Comparison of ENCODE assay signal across 18 cellular contexts in the genomic region with DNA sequence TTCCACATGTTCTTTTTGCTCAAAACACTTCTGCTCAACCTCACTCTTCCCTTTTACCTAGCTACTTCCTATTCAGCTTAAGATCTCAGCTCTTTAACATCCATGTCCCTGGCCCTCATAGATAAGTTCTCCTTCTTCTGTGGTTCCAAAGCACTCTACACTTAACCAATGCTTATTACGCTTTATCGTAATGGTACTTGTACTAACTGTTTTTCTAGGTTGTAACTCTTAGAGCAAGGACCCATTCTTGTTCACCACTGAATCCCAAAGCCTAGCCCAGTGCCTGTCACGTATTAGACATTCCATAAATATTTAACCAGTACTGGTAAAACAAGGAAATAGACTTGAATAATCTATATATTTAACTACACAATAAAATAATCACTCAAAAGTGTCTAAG. TPM values are rescaled to one million over a fixed set of nuclear protein-coding genes. Genes with fewer than 3 reads are reported as not detected.
A peak's percentile ranks its signal among the peaks of the same experiment; 100 is the strongest.
DNase-seq lines count a peak whose midpoint lies in the region; ATAC-seq, FAIRE-seq and TF ChIP-seq lines count a peak whose summit lies in the region.
"Had no signal": no experiment of that assay in that cellular context is flagged by ENCODE, and none has a peak within 500 bp of the region (broad histone marks: within the 10 kb centered on the region; RNA-seq: fewer than 3 reads in every experiment).

No MANE protein-coding gene starts in this region.

- H3K27me3 ChIP-seq in Peyer's patch, result no peaks in the 10 kb centered on the region
- no peaks in the 10 kb centered on the region for H3K27me3 ChIP-seq in tibial artery
- H3K27me3 ChIP-seq: sigmoid colon, vagina had no signal

- H3K36me3 ChIP-seq in Peyer's patch (no peaks in the 10 kb centered on the region), tibial artery (no peaks in the 10 kb centered on the region)
- H3K36me3 ChIP-seq: sigmoid colon, vagina had no signal

- DNase-seq in GM12891 (ENCODE audit: insufficient read length, low spot score) (no peak), Peyer's patch (no peak), left lobe of liver (ENCODE audit: low spot score) (no peak), tibial artery (no peak), activated gamma-delta T cell (lab: John Stamatoyannopoulos, UW) (no peak), SW480 (ENCODE audit: low spot score) (no peak)
- DNase-seq: activated T-cell treated with anti-CD3 and anti-CD28 coated beads, Interleukin-2, amount 50 U/mL, for 72 hours; cortex of kidney; NCI-H345; nucleus accumbens; SHP77 treated with DMSO at 0.1 percent for 48 hours; sigmoid colon; stimulated activated CD4-positive, alpha-beta T cell treated with anti-CD3 and anti-CD28 coated beads, Interleukin-1b, Interleukin-23, amount 100 ng/mL, for 48 hours had no signal

- H3K4me1 ChIP-seq in Peyer's patch, result peaks cover 0 to 12% (median 0%) of the 10 kb centered on the region in 4 donors
- peaks cover 0 to 47% (median 7%) of the 10 kb centered on the region in 4 donors for H3K4me1 ChIP-seq in tibial artery
- H3K4me1 ChIP-seq: vagina had no signal

- peak; percentile 4 for ATAC-seq in left lobe of liver
- no peak for ATAC-seq in GM18873 (IDR thresholded peaks at IDR 0.05; ENCODE audit: low FRiP score, unreplicated experiment)
- ATAC-seq: activated naive CD4-positive, alpha-beta T cell treated with anti-CD3 and anti-CD28 coated beads, Interleukin-2, amount 50 U/mL, for 72 hours; activated T-cell treated with anti-CD3 and anti-CD28 coated beads, Interleukin-2, amount 50 U/mL, for 72 hours; WTC11 had no signal

- FAIRE-seq in GM12891 (lab: Jason Lieb, UNC), result peak; percentile 76
- FAIRE-seq: G401.6 had no signal

- peak overlapping the region in 3 of 4 donors; percentile 41 to 88 (median 83) for H3K27ac ChIP-seq in Peyer's patch
- peak overlapping the region; percentile 65 to 74 for H3K27ac ChIP-seq in tibial artery
- H3K27ac ChIP-seq: sigmoid colon, vagina had no signal

- TF ChIP-seq CTCF in Peyer's patch (IDR thresholded peaks at IDR 0.05) (no peak), tibial artery (IDR thresholded peaks at IDR 0.05) (no peak)

- H3K9me3 ChIP-seq in Peyer's patch (no peaks in the 10 kb centered on the region), tibial artery (no peaks in the 10 kb centered on the region)
- H3K9me3 ChIP-seq: sigmoid colon, vagina had no signal

- intact Hi-C loops in tibial artery (cut with DNase I; ENCODE audit: low total_unique reads), result no loop called here

- TF ChIP-seq POLR2A in GM12891 (IDR thresholded peaks at IDR 0.05; ENCODE audit: low read depth, low read length) (no peak), Peyer's patch (IDR thresholded peaks at IDR 0.05) (no peak)

- H3K4me3 ChIP-seq in Peyer's patch (peak overlapping the region in 2 of 4 donors; percentile 3 to 31), tibial artery (no peak overlapping the region)
- H3K4me3 ChIP-seq: sigmoid colon, vagina had no signal

TF ChIP-seq in GM12891, 5 proteins besides CTCF, POLR2A, EP300 and RAD21:
- TF ChIP-seq POU2F2 (IDR thresholded peaks at IDR 0.05; ENCODE audit: low read depth, low read length) (no peak), PAX5 (IDR thresholded peaks at IDR 0.05; ENCODE audit: insufficient read depth, low read length, severe bottlenecking) (no peak)

RNA-seq across cellular contexts. Expression of a gene that starts 5.3 kb away (rescaled TPM):
- 9.2 TPM for polyA plus RNA-seq in GM12891 (2012; ENCODE audit: low read depth, missing spikeins)
- total RNA-seq in Peyer's patch (100 to 1,000 TPM in 2 of 4 donors, 10 to 100 TPM in 2; 11.6 to 178 (median 114) TPM), left lobe of liver (93.1 TPM)

RNA-seq across cellular contexts. Expression of a gene that starts 33.3 kb away (rescaled TPM):
- polyA plus RNA-seq in GM12891 (2012; ENCODE audit: low read depth, missing spikeins), result 39.9 TPM
- total RNA-seq in Peyer's patch, result 1 to 10 TPM; 1.2 to 7.1 (median 5.1) TPM
- 5.9 TPM for total RNA-seq in left lobe of liver
